Comparison of ENCODE assay signal across 23 cellular contexts in genomic region chr13:35703061-35703460, GRCh38.
"Had no signal": no experiment of that assay in that cellular context is flagged by ENCODE, and none has a peak within 500 bp of the region (broad histone marks: within the 10 kb centered on the region; RNA-seq: fewer than 3 reads in every experiment).

No MANE protein-coding gene starts in this region.

- H3K27ac Mint-ChIP-seq: immature natural killer cell; memory B cell; mesothelial cell of epicardium; natural killer cell; stimulated activated naive B cell treated with anti-CD40 and anti-IgM and Interleukin-4, amounts not matched to agents 10 μg/mL and 1 μg/mL and 100 μg/mL, for 72 hours; stimulated activated naive CD8-positive, alpha-beta T cell treated with anti-CD3 and anti-CD28 coated beads, Interleukin-15, amount 100 ng/mL, for 72 hours had no signal

- DNase-seq: colonic mucosa; dermis blood vessel endothelial cell; erythroblast; foreskin keratinocyte; immature natural killer cell; left lung; lower lobe of right lung; natural killer cell; ovary; right lobe of liver; spleen; stimulated activated CD4-positive, alpha-beta T cell treated with anti-CD3 and anti-CD28 coated beads, Interleukin-15, amount 100 ng/mL, for 24 hours; stimulated activated CD4-positive, alpha-beta T cell treated with anti-CD3 and anti-CD28 coated beads, Interleukin-1b, Interleukin-23, amount 100 ng/mL, for 48 hours; stimulated activated CD4-positive, alpha-beta T cell treated with anti-CD3 and anti-CD28 coated beads, Interleukin-4, amount 100 ng/mL, for 4 hours; stimulated activated naive B cell treated with anti-CD40 and anti-IgM and Interleukin-4, amounts not matched to agents 10 μg/mL and 1 μg/mL and 100 μg/mL, for 72 hours; stimulated activated naive CD8-positive, alpha-beta T cell treated with anti-CD3 and anti-CD28 coated beads, Interleukin-15, amount 100 ng/mL, for 72 hours; testis; upper lobe of right lung had no signal

- H3K4me3 Mint-ChIP-seq: immature natural killer cell; memory B cell; mesothelial cell of epicardium; natural killer cell; neural crest cell; stimulated activated naive B cell treated with anti-CD40 and anti-IgM and Interleukin-4, amounts not matched to agents 10 μg/mL and 1 μg/mL and 100 μg/mL, for 72 hours; stimulated activated naive CD8-positive, alpha-beta T cell treated with anti-CD3 and anti-CD28 coated beads, Interleukin-15, amount 100 ng/mL, for 72 hours had no signal

- H3K4me1 Mint-ChIP-seq: immature natural killer cell; memory B cell; natural killer cell; stimulated activated naive B cell treated with anti-CD40 and anti-IgM and Interleukin-4, amounts not matched to agents 10 μg/mL and 1 μg/mL and 100 μg/mL, for 72 hours; stimulated activated naive CD8-positive, alpha-beta T cell treated with anti-CD3 and anti-CD28 coated beads, Interleukin-15, amount 100 ng/mL, for 72 hours had no signal

- H3K4me3 ChIP-seq: colonic mucosa, left lung, lower lobe of right lung, ovary, right lobe of liver, spleen, testis, tibial nerve, upper lobe of right lung, vagina had no signal

- H3K36me3 Mint-ChIP-seq: immature natural killer cell; memory B cell; mesothelial cell of epicardium; natural killer cell; stimulated activated naive B cell treated with anti-CD40 and anti-IgM and Interleukin-4, amounts not matched to agents 10 μg/mL and 1 μg/mL and 100 μg/mL, for 72 hours had no signal

- H3K9me3 Mint-ChIP-seq: natural killer cell had no signal
